1 cellular context compared by ENCODE assay signal in the genomic region with DNA sequence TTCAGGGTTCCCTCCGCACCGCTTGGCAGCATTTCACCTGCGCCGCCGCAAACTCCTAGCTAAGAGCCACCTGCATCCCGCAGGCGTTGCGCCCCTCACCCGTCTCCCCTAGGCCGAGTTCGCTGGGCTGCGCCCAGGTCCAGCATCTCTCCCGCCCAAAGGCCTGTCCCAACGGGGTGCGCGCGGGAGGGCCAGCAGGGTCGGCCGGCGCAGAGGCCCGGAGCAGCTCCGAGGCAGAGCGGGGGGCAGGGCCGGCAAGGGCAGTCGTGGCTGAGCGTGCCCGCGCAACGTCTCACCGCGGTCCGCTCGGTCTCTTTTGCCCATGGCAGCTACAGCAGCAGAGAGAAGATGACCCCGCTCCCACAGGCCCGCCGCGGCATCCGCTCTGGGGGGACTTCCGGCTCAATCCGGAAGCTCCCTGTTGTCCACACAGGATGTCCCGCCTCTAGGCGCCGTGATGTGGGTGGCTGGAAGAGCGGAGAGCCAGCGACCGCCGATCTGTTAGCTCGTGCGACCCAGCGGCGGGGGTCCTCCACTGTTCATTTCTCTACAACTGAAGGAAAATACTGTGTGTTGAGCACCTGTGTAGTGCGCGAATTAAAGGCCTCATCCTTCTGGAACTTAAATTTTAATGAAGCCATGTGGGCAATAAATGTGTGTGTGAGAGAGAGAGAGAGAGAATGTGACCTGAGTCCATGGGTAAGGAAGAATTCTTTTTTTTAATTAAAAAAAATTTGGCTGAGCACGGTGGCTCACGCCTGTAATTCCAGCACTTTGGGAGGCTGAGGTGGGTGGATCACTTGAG.
TF ChIP-seq lines count a peak whose summit lies in the region.

A gene (minus strand): TSS at position 387 of the 805 bp plus-strand sequence. CDS start 63 bp downstream, at position 324.

TF ChIP-seq in GM12878, 131 proteins besides CTCF, POLR2A, EP300 and RAD21 (continued from another document):
- TF ChIP-seq, protein P1, sequence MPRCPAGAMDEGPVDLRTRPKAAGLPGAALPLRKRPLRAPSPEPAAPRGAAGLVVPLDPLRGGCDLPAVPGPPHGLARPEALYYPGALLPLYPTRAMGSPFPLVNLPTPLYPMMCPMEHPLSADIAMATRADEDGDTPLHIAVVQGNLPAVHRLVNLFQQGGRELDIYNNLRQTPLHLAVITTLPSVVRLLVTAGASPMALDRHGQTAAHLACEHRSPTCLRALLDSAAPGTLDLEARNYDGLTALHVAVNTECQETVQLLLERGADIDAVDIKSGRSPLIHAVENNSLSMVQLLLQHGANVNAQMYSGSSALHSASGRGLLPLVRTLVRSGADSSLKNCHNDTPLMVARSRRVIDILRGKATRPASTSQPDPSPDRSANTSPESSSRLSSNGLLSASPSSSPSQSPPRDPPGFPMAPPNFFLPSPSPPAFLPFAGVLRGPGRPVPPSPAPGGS (IDR thresholded peaks at IDR 0.05; ENCODE audit: borderline replicate concordance, insufficient read depth, low read depth, low read length, poor library complexity, severe bottlenecking): peak; percentile 43
- TF ChIP-seq CBFB (IDR thresholded peaks at IDR 0.05; ENCODE audit: low read depth) (peak; percentile 73; the same call in 1 of the 2 replicates), ESRRA (IDR thresholded peaks at IDR 0.05; ENCODE audit: low read length) (no peak)
- TF ChIP-seq, protein P2, sequence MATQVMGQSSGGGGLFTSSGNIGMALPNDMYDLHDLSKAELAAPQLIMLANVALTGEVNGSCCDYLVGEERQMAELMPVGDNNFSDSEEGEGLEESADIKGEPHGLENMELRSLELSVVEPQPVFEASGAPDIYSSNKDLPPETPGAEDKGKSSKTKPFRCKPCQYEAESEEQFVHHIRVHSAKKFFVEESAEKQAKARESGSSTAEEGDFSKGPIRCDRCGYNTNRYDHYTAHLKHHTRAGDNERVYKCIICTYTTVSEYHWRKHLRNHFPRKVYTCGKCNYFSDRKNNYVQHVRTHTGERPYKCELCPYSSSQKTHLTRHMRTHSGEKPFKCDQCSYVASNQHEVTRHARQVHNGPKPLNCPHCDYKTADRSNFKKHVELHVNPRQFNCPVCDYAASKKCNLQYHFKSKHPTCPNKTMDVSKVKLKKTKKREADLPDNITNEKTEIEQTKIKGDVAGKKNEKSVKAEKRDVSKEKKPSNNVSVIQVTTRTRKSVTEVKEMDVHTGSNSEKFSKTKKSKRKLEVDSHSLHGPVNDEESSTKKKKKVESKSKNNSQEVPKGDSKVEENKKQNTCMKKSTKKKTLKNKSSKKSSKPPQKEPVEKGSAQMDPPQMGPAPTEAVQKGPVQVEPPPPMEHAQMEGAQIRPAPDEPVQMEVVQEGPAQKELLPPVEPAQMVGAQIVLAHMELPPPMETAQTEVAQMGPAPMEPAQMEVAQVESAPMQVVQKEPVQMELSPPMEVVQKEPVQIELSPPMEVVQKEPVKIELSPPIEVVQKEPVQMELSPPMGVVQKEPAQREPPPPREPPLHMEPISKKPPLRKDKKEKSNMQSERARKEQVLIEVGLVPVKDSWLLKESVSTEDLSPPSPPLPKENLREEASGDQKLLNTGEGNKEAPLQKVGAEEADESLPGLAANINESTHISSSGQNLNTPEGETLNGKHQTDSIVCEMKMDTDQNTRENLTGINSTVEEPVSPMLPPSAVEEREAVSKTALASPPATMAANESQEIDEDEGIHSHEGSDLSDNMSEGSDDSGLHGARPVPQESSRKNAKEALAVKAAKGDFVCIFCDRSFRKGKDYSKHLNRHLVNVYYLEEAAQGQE (IDR thresholded peaks at IDR 0.05; ENCODE audit: low read depth, low read length): no peak
